13 cellular contexts compared by ENCODE assay signal in genomic region chr10:42476101-42476500, GRCh38.
DNase-seq lines count a peak whose midpoint lies in the region; ATAC-seq, FAIRE-seq and TF ChIP-seq lines count a peak whose summit lies in the region.
"Had no signal": no experiment of that assay in that cellular context is flagged by ENCODE, and none has a peak within 500 bp of the region (broad histone marks: within the 10 kb centered on the region; RNA-seq: fewer than 3 reads in every experiment).

No MANE protein-coding gene starts in this region.

- intact Hi-C loops in left lung (cut with DNase I), result no loop called here
- intact Hi-C loops in upper lobe of right lung (cut with DNase I), result no loop called here
- intact Hi-C loops in kidney (cut with DNase I), result no loop called here
- intact Hi-C loops in activated CD8-positive, alpha-beta T cell treated with anti-CD3 and anti-CD28 coated beads for 36 hours (cut with micrococcal nuclease), result no loop called here

- in situ Hi-C loops in astrocyte of the spinal cord (cut with HindIII; ENCODE audit: low sequenced_read_pairs), result no loop called here

- peaks cover 1 to 7% of the 10 kb centered on the region in 2 donors for H3K9me3 Mint-ChIP-seq in stimulated activated naive B cell treated with anti-CD40 and anti-IgM and Interleukin-4, amounts not matched to agents 10 μg/mL and 1 μg/mL and 100 μg/mL, for 72 hours
- no peaks in the 10 kb centered on the region for H3K9me3 Mint-ChIP-seq in activated CD8-positive, alpha-beta T cell treated with anti-CD3 and anti-CD28 coated beads for 36 hours
- H3K9me3 Mint-ChIP-seq: activated T-cell treated with anti-CD3 and anti-CD28 coated beads, Interleukin-2, amount 50 U/mL, for 4 hours had no signal

- TF ChIP-seq CTCF in astrocyte of the spinal cord (IDR thresholded peaks at IDR 0.05; ENCODE audit: low read depth, low read length) (no peak), left lung (IDR thresholded peaks at IDR 0.05) (no peak), upper lobe of right lung (IDR thresholded peaks at IDR 0.05) (no peak), kidney (IDR thresholded peaks at IDR 0.05; ENCODE audit: borderline replicate concordance, extremely low read depth, insufficient read depth) (no peak)
- no peak for TF ChIP-seq CTCF in activated CD8-positive, alpha-beta T cell treated with anti-CD3 and anti-CD28 coated beads for 36 hours (IDR thresholded peaks at IDR 0.05)

- H3K9ac ChIP-seq in kidney (ENCODE audit: low read length in 2 of 2), result no peak overlapping the region

- H3K27me3 ChIP-seq in left lung, result peaks cover 0 to 30% of the 10 kb centered on the region in 2 donors
- H3K27me3 ChIP-seq in upper lobe of right lung, result no peaks in the 10 kb centered on the region

- FAIRE-seq in kidney (lab: Jason Lieb, UNC), result no peak
- FAIRE-seq: GM18507 had no signal

- peak; percentile 30 for DNase-seq in DMS53 (lab: John Stamatoyannopoulos, UW)
- no peak for DNase-seq in DMS53 treated with DMSO at 0.1 percent for 48 hours (lab: John Stamatoyannopoulos, UW; ENCODE audit: unreplicated experiment)
- no peak for DNase-seq in astrocyte of the spinal cord (ENCODE audit: low read depth, low spot score)
- DNase-seq in left lung, result peak in 1 of 2 donors; percentile 68
- no peak for DNase-seq in upper lobe of right lung
- DNase-seq in kidney, result no peak
- DNase-seq in stimulated activated naive B cell treated with anti-CD40 and anti-IgM and Interleukin-4, amounts not matched to agents 10 μg/mL and 1 μg/mL and 100 μg/mL, for 72 hours, result no peak
- no peak for DNase-seq in activated CD8-positive, alpha-beta T cell treated with anti-CD3 and anti-CD28 coated beads for 36 hours
- DNase-seq: activated T-cell treated with anti-CD3 and anti-CD28 coated beads, Interleukin-2, amount 50 U/mL, for 4 hours; DND-41 had no signal

- POLR2A ChIA-PET in activated CD8-positive, alpha-beta T cell treated with anti-CD3 and anti-CD28 coated beads for 36 hours (lab: Charles Lee), result no interaction called here

- no peaks in the 10 kb centered on the region for H3K36me3 ChIP-seq in left lung
- no peaks in the 10 kb centered on the region for H3K36me3 ChIP-seq in upper lobe of right lung
- no peaks in the 10 kb centered on the region for H3K36me3 ChIP-seq in kidney (ENCODE audit: control insufficient read depth in 1 of 2, insufficient read depth in 2 of 2, low read length in 2 of 2)

- ATAC-seq in left lung, result peak; percentile 22
- peak; percentile 25 for ATAC-seq in upper lobe of right lung
- ATAC-seq in stimulated activated naive B cell treated with anti-CD40 and anti-IgM and Interleukin-4, amounts not matched to agents 10 μg/mL and 1 μg/mL and 100 μg/mL, for 72 hours (replicated peaks), result no peak
- ATAC-seq in activated CD8-positive, alpha-beta T cell treated with anti-CD3 and anti-CD28 coated beads for 36 hours, result no peak

- H3K4me1 Mint-ChIP-seq in stimulated activated naive B cell treated with anti-CD40 and anti-IgM and Interleukin-4, amounts not matched to agents 10 μg/mL and 1 μg/mL and 100 μg/mL, for 72 hours, result peaks cover 4 to 6% of the 10 kb centered on the region in 2 donors
- H3K4me1 Mint-ChIP-seq in activated CD8-positive, alpha-beta T cell treated with anti-CD3 and anti-CD28 coated beads for 36 hours (ENCODE audit: low read depth), result peaks cover 2% of the 10 kb centered on the region
- H3K4me1 Mint-ChIP-seq: nephron had no signal

- H3K36me3 Mint-ChIP-seq in stimulated activated naive B cell treated with anti-CD40 and anti-IgM and Interleukin-4, amounts not matched to agents 10 μg/mL and 1 μg/mL and 100 μg/mL, for 72 hours, result no peaks in the 10 kb centered on the region
- no peaks in the 10 kb centered on the region for H3K36me3 Mint-ChIP-seq in activated CD8-positive, alpha-beta T cell treated with anti-CD3 and anti-CD28 coated beads for 36 hours (ENCODE audit: low read depth)

- peak overlapping the region; percentile 31 for H3K4me3 ChIP-seq in astrocyte of the spinal cord (ENCODE audit: low read depth, low read length)
- H3K4me3 ChIP-seq in left lung, result peak overlapping the region; percentile 25 to 36
- H3K4me3 ChIP-seq in upper lobe of right lung, result peak overlapping the region; percentile 46
- peak overlapping the region in 1 of 2 donors; percentile 35 for H3K4me3 ChIP-seq in kidney (ENCODE audit: low read length in 2 of 2)

- no peak overlapping the region for H3K27ac Mint-ChIP-seq in stimulated activated naive B cell treated with anti-CD40 and anti-IgM and Interleukin-4, amounts not matched to agents 10 μg/mL and 1 μg/mL and 100 μg/mL, for 72 hours
- no peak overlapping the region for H3K27ac Mint-ChIP-seq in activated CD8-positive, alpha-beta T cell treated with anti-CD3 and anti-CD28 coated beads for 36 hours
- H3K27ac Mint-ChIP-seq: nephron had no signal

- no peak overlapping the region for H3K4me3 Mint-ChIP-seq in stimulated activated naive B cell treated with anti-CD40 and anti-IgM and Interleukin-4, amounts not matched to agents 10 μg/mL and 1 μg/mL and 100 μg/mL, for 72 hours
- H3K4me3 Mint-ChIP-seq in activated CD8-positive, alpha-beta T cell treated with anti-CD3 and anti-CD28 coated beads for 36 hours, result no peak overlapping the region
- H3K4me3 Mint-ChIP-seq: activated T-cell treated with anti-CD3 and anti-CD28 coated beads, Interleukin-2, amount 50 U/mL, for 4 hours; nephron had no signal

- peaks cover 30 to 36% of the 10 kb centered on the region in 2 donors for H3K27me3 Mint-ChIP-seq in stimulated activated naive B cell treated with anti-CD40 and anti-IgM and Interleukin-4, amounts not matched to agents 10 μg/mL and 1 μg/mL and 100 μg/mL, for 72 hours
- H3K27me3 Mint-ChIP-seq in activated CD8-positive, alpha-beta T cell treated with anti-CD3 and anti-CD28 coated beads for 36 hours, result peaks cover 33% of the 10 kb centered on the region

- H3K27ac ChIP-seq in left lung, result peak overlapping the region; percentile 1 to 37
- peak overlapping the region; percentile 11 for H3K27ac ChIP-seq in upper lobe of right lung
- no peak overlapping the region for H3K27ac ChIP-seq in kidney (ENCODE audit: low read depth in 2 of 2, low read length in 2 of 2)
- H3K27ac ChIP-seq: VCaP had no signal

- no peaks in the 10 kb centered on the region for H3K9me3 ChIP-seq in left lung
- H3K9me3 ChIP-seq in upper lobe of right lung, result no peaks in the 10 kb centered on the region
- H3K9me3 ChIP-seq in kidney (ENCODE audit: control insufficient read depth in 1 of 2, low read length in 2 of 2), result no peaks in the 10 kb centered on the region

- H3K4me1 ChIP-seq in left lung (no peaks in the 10 kb centered on the region), upper lobe of right lung (no peaks in the 10 kb centered on the region), kidney (ENCODE audit: control insufficient read depth in 1 of 2, insufficient read depth in 1 of 2, low read depth in 1 of 2, low read length in 2 of 2) (no peaks in the 10 kb centered on the region)

- CTCF ChIA-PET in activated CD8-positive, alpha-beta T cell treated with anti-CD3 and anti-CD28 coated beads for 36 hours (lab: Charles Lee), result no interaction called here

Comparison
In these comparisons a context has a peak if more than half of its experiments do, and no peak if none do; other contexts are left out.
1. ATAC-seq: peak in left lung (single experiment) and upper lobe of right lung (single experiment); none in stimulated activated naive B cell treated with anti-CD40 and anti-IgM and Interleukin-4, amounts not matched to agents 10 μg/mL and 1 μg/mL and 100 μg/mL, for 72 hours (0 of 2) and activated CD8-positive, alpha-beta T cell treated with anti-CD3 and anti-CD28 coated beads for 36 hours (single experiment).
2. H3K27ac ChIP-seq: peak in left lung (2 of 2) and upper lobe of right lung (single experiment); none in kidney (0 of 2).